In the genomic region with DNA sequence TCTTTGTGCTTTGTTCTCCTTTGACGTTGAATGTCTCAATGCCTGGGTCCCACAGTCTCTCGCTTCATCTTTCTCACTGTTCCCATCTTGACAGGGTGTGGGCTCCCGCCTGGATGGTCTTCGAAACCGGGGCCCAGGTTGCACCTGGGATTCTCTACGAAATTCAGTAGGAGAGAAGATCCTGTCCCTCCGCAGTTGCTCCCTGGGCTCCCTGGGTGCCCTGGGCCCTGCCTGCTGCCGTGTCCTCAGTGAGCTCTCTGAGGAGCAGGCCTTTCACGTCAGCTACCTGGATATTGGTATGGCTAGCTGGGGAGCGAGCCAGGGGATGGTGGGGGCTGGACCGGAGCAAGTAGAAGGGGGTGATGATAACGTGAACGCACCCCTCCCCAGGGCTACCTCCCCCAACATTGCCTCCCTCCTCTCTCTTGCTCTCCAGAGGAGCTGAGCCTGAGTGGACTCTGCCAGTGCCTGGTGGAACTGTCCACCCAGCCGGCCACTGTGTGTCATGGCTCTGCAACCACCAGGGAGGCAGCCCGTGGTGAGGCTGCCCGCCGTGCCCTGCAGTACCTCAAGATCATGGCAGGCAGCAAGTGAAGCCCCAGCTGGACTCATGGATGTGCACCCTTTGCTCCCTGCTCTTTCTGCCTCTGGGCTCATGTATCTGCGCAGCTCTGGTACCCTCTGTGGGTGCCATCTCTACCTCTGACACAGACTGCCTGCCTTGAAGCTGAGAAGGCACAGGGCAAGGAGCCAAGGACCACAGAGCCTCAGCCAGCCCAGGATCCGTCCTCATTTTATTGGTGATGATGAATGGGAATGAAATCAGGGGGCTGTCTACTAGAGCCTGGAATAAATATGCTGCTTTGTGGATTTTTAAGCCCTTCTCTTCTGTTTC, we compare ENCODE assay signal across 1 cellular context.
TF ChIP-seq lines count a peak whose summit lies in the region.

No MANE protein-coding gene starts in this region.

TF ChIP-seq in HepG2, 621 proteins besides CTCF, POLR2A, EP300 and RAD21:
- TF ChIP-seq POLR2G (IDR thresholded peaks at IDR 0.05; ENCODE audit: low read depth, low read length) (peak; percentile 25; the same call in 1 of the 2 replicates), KMT2A (CRISPR knock-in tag; IDR thresholded peaks at IDR 0.05) (no peak), ZNF235 (CRISPR knock-in tag; IDR thresholded peaks at IDR 0.05; ENCODE audit: borderline replicate concordance) (no peak), PHF20 (CRISPR knock-in tag; IDR thresholded peaks at IDR 0.05) (no peak), NPAS2 (CRISPR knock-in tag; IDR thresholded peaks at IDR 0.05; ENCODE audit: borderline replicate concordance) (no peak), NR2C2 (CRISPR knock-in tag; IDR thresholded peaks at IDR 0.05; ENCODE audit: borderline replicate concordance) (no peak)
